ENCODE assay signal across 1 cellular context in genomic region chr3:50994537-50994936, GRCh38.
TF ChIP-seq lines count a peak whose summit lies in the region.

No MANE protein-coding gene starts in this region.

TF ChIP-seq in H1, 55 proteins besides CTCF, POLR2A, EP300 and RAD21 (continued from another document):
- TF ChIP-seq ASH2L (IDR thresholded peaks at IDR 0.05; ENCODE audit: low read length) (no peak), POU5F1 (IDR thresholded peaks at IDR 0.05; ENCODE audit: low read depth, low read length) (no peak), FOSL1 (IDR thresholded peaks at IDR 0.05; ENCODE audit: insufficient read depth, low read depth, low read length) (no peak)
